ENCODE assay signal across 8 cellular contexts in genomic region chr20:36572701-36573102, GRCh38. TPM values are rescaled to one million over a fixed set of nuclear protein-coding genes. Genes with fewer than 3 reads are reported as not detected.
DNase-seq lines count a peak whose midpoint lies in the region; ATAC-seq, FAIRE-seq and TF ChIP-seq lines count a peak whose summit lies in the region.

No MANE protein-coding gene starts in this region.

- no peak for TF ChIP-seq RAD21 in HepG2 (CRISPR knock-in tag; IDR thresholded peaks at IDR 0.05)

- H3K27ac Mint-ChIP-seq in T-helper 2 cell treated with Interferon-gamma antibody and Interleukin-4, amounts not matched to agents 5 μg/mL and 100 μg/mL, for 36 hours = peak overlapping the region; percentile 97

- TF ChIP-seq CTCF in body of pancreas (IDR thresholded peaks at IDR 0.05) (no peak), HepG2 (CRISPR knock-in tag; IDR thresholded peaks at IDR 0.05) (no peak; the same call in 1 of the 2 replicates)

- H3K9me3 ChIP-seq in body of pancreas = no peaks in the 10 kb centered on the region
- no peaks in the 10 kb centered on the region for H3K9me3 ChIP-seq in HepG2 (ENCODE audit: low read length)

- no peaks in the 10 kb centered on the region for H3K9me3 Mint-ChIP-seq in T-helper 2 cell treated with Interferon-gamma antibody and Interleukin-4, amounts not matched to agents 5 μg/mL and 100 μg/mL, for 36 hours

- H3K36me3 ChIP-seq in body of pancreas (replicated peaks in 1 of 2; ENCODE audit: insufficient read depth in 1 of 2, low read depth in 2 of 2) (no peaks in the 10 kb centered on the region), HepG2 (replicated peaks in 1 of 2; ENCODE audit: control insufficient read depth in 1 of 2, insufficient read depth in 2 of 2, low read length in 2 of 2) (no peaks in the 10 kb centered on the region; a peak in 2 of 5 replicates)

- no peak for TF ChIP-seq EP300 in HepG2 (IDR thresholded peaks at IDR 0.05; ENCODE audit: low read depth in 2 of 2, low read length in 2 of 2)
- no peak for TF ChIP-seq EP300 in HepG2 (CRISPR knock-in tag; IDR thresholded peaks at IDR 0.05; ENCODE audit: borderline replicate concordance)

- H3K4me1 ChIP-seq in body of pancreas (peaks cover 33% of the 10 kb centered on the region), HepG2 (ENCODE audit: insufficient read depth, low read length) (peaks cover 33% of the 10 kb centered on the region)

- peak overlapping the region; percentile 99 for H3K4me2 ChIP-seq in HepG2 (ENCODE audit: low read depth, low read length)

- POLR2A ChIA-PET in HepG2 (lab: Yijun Ruan, JAX) = interaction anchor here (0.7 to 9.0 kb wide), 17 partner anchors 10 to 618 kb away, joined by 3 to 167 read pairs (median 5); partner anchors contain the start of genes DSN1, RAB5IF and SCAND1

- TF ChIP-seq POLR2A in body of pancreas (IDR thresholded peaks at IDR 0.05) (no peak), HepG2 (IDR thresholded peaks at IDR 0.05; ENCODE audit: insufficient read depth in 1 of 2, low read depth in 2 of 2, low read length in 2 of 2) (peak in 1 of 2 experiments; percentile 10; a peak in 1 of 4 replicates)

- H4K20me1 ChIP-seq in HepG2 (ENCODE audit: insufficient read depth, low read length) = peaks cover 19% of the 10 kb centered on the region

- peaks cover 37% of the 10 kb centered on the region for H3K79me2 ChIP-seq in HepG2 (ENCODE audit: insufficient read depth, low read length)

- peak overlapping the region; percentile 4 for H2AFZ ChIP-seq in HepG2 (ENCODE audit: low read length)

- in situ Hi-C loops in HepG2 (cut with HindIII; ENCODE audit: extremely low pct_ligation_motif_present, low pct_unique_long_range_greater_than_20kb) = no loop called here

- H3K4me1 Mint-ChIP-seq in T-helper 2 cell treated with Interferon-gamma antibody and Interleukin-4, amounts not matched to agents 5 μg/mL and 100 μg/mL, for 36 hours (ENCODE audit: low read depth) = peaks cover 28% of the 10 kb centered on the region

- DNase-seq in T-helper 2 cell treated with Interferon-gamma antibody and Interleukin-4, amounts not matched to agents 5 μg/mL and 100 μg/mL, for 36 hours (ENCODE audit: low spot score) = peak; percentile 77
- DNase-seq in body of pancreas (peak; percentile 33 to 46 (median 44)), HepG2 (ENCODE audit: low spot score) (peak; percentile 65), AG20443 (ENCODE audit: low spot score) (no peak)
- DNase-seq in stimulated activated CD4-positive, alpha-beta T cell treated with anti-CD3 and anti-CD28 coated beads, TNF-alpha, amount 100 ng/mL, for 48 hours (ENCODE audit: low read depth in 3 of 3) = peak; percentile 45 to 73 (median 61)

- H3K36me3 Mint-ChIP-seq in T-helper 2 cell treated with Interferon-gamma antibody and Interleukin-4, amounts not matched to agents 5 μg/mL and 100 μg/mL, for 36 hours (ENCODE audit: low read depth) = peaks cover 19% of the 10 kb centered on the region

- intact Hi-C loops in body of pancreas (cut with DNase I) = no loop called here
- intact Hi-C loops in HepG2 (cut with micrococcal nuclease; ENCODE audit: unreplicated experiment) = loop anchor here (1.0 to 10.0 kb wide), 3 partner anchors 16 to 108 kb away; partner anchors contain the start of gene RAB5IF

- peak overlapping the region; percentile 84 for H3K4me3 Mint-ChIP-seq in T-helper 2 cell treated with Interferon-gamma antibody and Interleukin-4, amounts not matched to agents 5 μg/mL and 100 μg/mL, for 36 hours

- H3K27ac ChIP-seq in body of pancreas (peak overlapping the region; percentile 87 to 98 (median 96)), HepG2 (ENCODE audit: extremely low read length, insufficient read depth, low read length) (peak overlapping the region; percentile 81)

- ATAC-seq in HG02885 (IDR thresholded peaks at IDR 0.05; ENCODE audit: poor library complexity, unreplicated experiment) (peak; percentile 21), body of pancreas (peak; percentile 25), HepG2 (peak; percentile 54), GM21360 (IDR thresholded peaks at IDR 0.05; ENCODE audit: unreplicated experiment) (no peak)

- peak overlapping the region; percentile 87 for H3K9ac ChIP-seq in HepG2 (ENCODE audit: insufficient read depth, low read depth, low read length)

- no peaks in the 10 kb centered on the region for H3K27me3 Mint-ChIP-seq in T-helper 2 cell treated with Interferon-gamma antibody and Interleukin-4, amounts not matched to agents 5 μg/mL and 100 μg/mL, for 36 hours (ENCODE audit: low read depth)

- no peak for FAIRE-seq in HepG2 (lab: Jason Lieb, UNC)

- TSS peak; percentile 84 for BruUV-seq in HepG2 (replicated peaks; lab: Mats Ljungman, UMichigan)

- H3K4me3 ChIP-seq in GM08714 (ENCODE audit: low read length) (peak overlapping the region; percentile 78), body of pancreas (no peak overlapping the region), HepG2 (replicated peaks in 1 of 3; ENCODE audit: insufficient read depth in 1 of 3, low read depth in 2 of 3, low read length in 3 of 3) (peak overlapping the region; percentile 78 to 90 (median 84))

- WGBS in body of pancreas, 2 donors = 17 to 23% methylated on average over 10 to 20 of the region's 20 CpGs
- under 1% methylated on average over 20 of the region's 20 CpGs for WGBS in HepG2 (ENCODE audit: low lambda C conversion rate)

- H3K27me3 ChIP-seq in body of pancreas = no peaks in the 10 kb centered on the region
- H3K27me3 ChIP-seq in HepG2 (ENCODE audit: control insufficient read depth in 1 of 2, insufficient read depth in 2 of 2, low read length in 2 of 2) = no peaks in the 10 kb centered on the region; a peak in 1 of 5 replicates

- CTCF ChIA-PET in HepG2 (lab: Yijun Ruan, JAX; ENCODE audit: low intra/inter-chr PET ratio, low total read pairs) = no interaction called here

RNA-seq across cellular contexts. Expression of gene TGIF2, which starts 0.7 kb away (rescaled TPM):
- total RNA-seq in body of pancreas (10 to 100 TPM; 15.2 to 18.7 TPM), HepG2 (2016; rRNA removed; fragmentation: Illumina TruSeq; extraction: Trizol) (53.9 and 60.3 TPM in 2 replicates)
- total RNA-seq in HepG2 (2016; cell fraction: cytosol; rRNA removed; fragmentation: Illumina TruSeq; extraction: Trizol; ENCODE audit: low read depth) = 14.9 and 16.3 TPM in 2 replicates
- 49.1 and 52.3 TPM in 2 replicates for total RNA-seq in HepG2 (2016; cell fraction: insoluble cytoplasmic fraction; rRNA removed; fragmentation: Illumina TruSeq; extraction: Trizol)
- 65.6 and 66.2 TPM in 2 replicates for total RNA-seq in HepG2 (2016; cell fraction: membrane; rRNA removed; fragmentation: Illumina TruSeq; extraction: Trizol)
- total RNA-seq in HepG2 (2016; cell fraction: nucleus; rRNA removed; fragmentation: Illumina TruSeq; extraction: Trizol) = 24.2 and 31.3 TPM in 2 replicates
- 41.3 and 49.9 TPM in 2 replicates for polyA plus RNA-seq in HepG2 (2011; rRNA removed)
- 46.3 and 49.3 TPM in 2 replicates for polyA plus RNA-seq in HepG2 (2011; cell fraction: cytosol; rRNA removed)
- polyA plus RNA-seq in HepG2 (2011; cell fraction: nucleus; rRNA removed) = 32.5 and 35.0 TPM in 2 replicates
- 23.6 and 28.9 TPM in 2 replicates for polyA plus RNA-seq in HepG2 (2012)
- 12.4 and 13.0 TPM in 2 replicates for polyA plus RNA-seq in HepG2 (2016; cell fraction: cytosol; fragmentation: Illumina TruSeq; extraction: Trizol; ENCODE audit: low read depth)
- polyA plus RNA-seq in HepG2 (2016; cell fraction: insoluble cytoplasmic fraction; fragmentation: Illumina TruSeq; extraction: Trizol; ENCODE audit: low read depth) = 49.9 and 59.5 TPM in 2 replicates
- polyA plus RNA-seq in HepG2 (2016; cell fraction: membrane; fragmentation: Illumina TruSeq; extraction: Trizol; ENCODE audit: low read depth) = 44.7 and 47.8 TPM in 2 replicates
- 38.6 and 40.7 TPM in 2 replicates for polyA plus RNA-seq in HepG2 (2016; cell fraction: nucleus; fragmentation: Illumina TruSeq; extraction: Trizol; ENCODE audit: insufficient read depth, low read depth)
- polyA minus RNA-seq in HepG2 (2011; rRNA and poly(A)+ RNA removed; ENCODE audit: low replicate concordance) = 14.1 and 93.1 TPM in 2 replicates
- polyA minus RNA-seq in HepG2 (2011; cell fraction: cytosol; rRNA and poly(A)+ RNA removed) = 38.7 and 42.5 TPM in 2 replicates
- polyA minus RNA-seq in HepG2 (2011; cell fraction: nucleus; rRNA and poly(A)+ RNA removed) = 19.2 and 22.9 TPM in 2 replicates

RNA-seq across cellular contexts. Expression of gene MYL9, which starts 31.4 kb away (rescaled TPM):
- total RNA-seq in body of pancreas (10 to 100 TPM; 16.9 to 26.7 TPM), HepG2 (2016; rRNA removed; fragmentation: Illumina TruSeq; extraction: Trizol) (2.2 and 2.7 TPM in 2 replicates)
- 0.79 and 0.91 TPM in 2 replicates for total RNA-seq in HepG2 (2016; cell fraction: cytosol; rRNA removed; fragmentation: Illumina TruSeq; extraction: Trizol; ENCODE audit: low read depth)
- 2.5 TPM in 2 replicates for total RNA-seq in HepG2 (2016; cell fraction: insoluble cytoplasmic fraction; rRNA removed; fragmentation: Illumina TruSeq; extraction: Trizol)
- total RNA-seq in HepG2 (2016; cell fraction: membrane; rRNA removed; fragmentation: Illumina TruSeq; extraction: Trizol) = 1.5 and 2.5 TPM in 2 replicates
- 1.3 and 1.7 TPM in 2 replicates for total RNA-seq in HepG2 (2016; cell fraction: nucleus; rRNA removed; fragmentation: Illumina TruSeq; extraction: Trizol)
- 0.87 and 1.1 TPM in 2 replicates for polyA plus RNA-seq in HepG2 (2011; rRNA removed)
- 0.72 and 0.73 TPM in 2 replicates for polyA plus RNA-seq in HepG2 (2011; cell fraction: cytosol; rRNA removed)
- polyA plus RNA-seq in HepG2 (2011; cell fraction: nucleus; rRNA removed) = 0.59 and 0.69 TPM in 2 replicates
- polyA plus RNA-seq in HepG2 (2012) = 1.2 and 1.4 TPM in 2 replicates
- 4.6 and 5.7 TPM in 2 replicates for polyA plus RNA-seq in HepG2 (2016; cell fraction: cytosol; fragmentation: Illumina TruSeq; extraction: Trizol; ENCODE audit: low read depth)
- 10.1 and 12.3 TPM in 2 replicates for polyA plus RNA-seq in HepG2 (2016; cell fraction: insoluble cytoplasmic fraction; fragmentation: Illumina TruSeq; extraction: Trizol; ENCODE audit: low read depth)
- polyA plus RNA-seq in HepG2 (2016; cell fraction: membrane; fragmentation: Illumina TruSeq; extraction: Trizol; ENCODE audit: low read depth) = 6.4 and 6.8 TPM in 2 replicates
- 8.9 and 9.0 TPM in 2 replicates for polyA plus RNA-seq in HepG2 (2016; cell fraction: nucleus; fragmentation: Illumina TruSeq; extraction: Trizol; ENCODE audit: insufficient read depth, low read depth)
- 0.72 and 4.7 TPM in 2 replicates for polyA minus RNA-seq in HepG2 (2011; rRNA and poly(A)+ RNA removed; ENCODE audit: low replicate concordance)
- 0.70 and 0.89 TPM in 2 replicates for polyA minus RNA-seq in HepG2 (2011; cell fraction: cytosol; rRNA and poly(A)+ RNA removed)
- polyA minus RNA-seq in HepG2 (2011; cell fraction: nucleus; rRNA and poly(A)+ RNA removed) = 0.39 and 0.75 TPM in 2 replicates

RNA-seq across cellular contexts. Expression of gene RAB5IF, which starts 32.9 kb away (rescaled TPM):
- total RNA-seq in body of pancreas (10 to 100 TPM; 27.0 to 42.0 TPM), HepG2 (2016; rRNA removed; fragmentation: Illumina TruSeq; extraction: Trizol) (292 and 305 TPM in 2 replicates)
- 190 and 258 TPM in 2 replicates for total RNA-seq in HepG2 (2016; cell fraction: cytosol; rRNA removed; fragmentation: Illumina TruSeq; extraction: Trizol; ENCODE audit: low read depth)
- 267 and 306 TPM in 2 replicates for total RNA-seq in HepG2 (2016; cell fraction: insoluble cytoplasmic fraction; rRNA removed; fragmentation: Illumina TruSeq; extraction: Trizol)
- total RNA-seq in HepG2 (2016; cell fraction: membrane; rRNA removed; fragmentation: Illumina TruSeq; extraction: Trizol) = 365 and 437 TPM in 2 replicates
- total RNA-seq in HepG2 (2016; cell fraction: nucleus; rRNA removed; fragmentation: Illumina TruSeq; extraction: Trizol) = 223 and 239 TPM in 2 replicates
- polyA plus RNA-seq in HepG2 (2011; rRNA removed) = 218 and 261 TPM in 2 replicates
- 176 and 232 TPM in 2 replicates for polyA plus RNA-seq in HepG2 (2011; cell fraction: cytosol; rRNA removed)
- polyA plus RNA-seq in HepG2 (2011; cell fraction: nucleus; rRNA removed) = 176 and 181 TPM in 2 replicates
- polyA plus RNA-seq in HepG2 (2012) = 118 and 180 TPM in 2 replicates
- polyA plus RNA-seq in HepG2 (2016; cell fraction: cytosol; fragmentation: Illumina TruSeq; extraction: Trizol; ENCODE audit: low read depth) = 222 and 320 TPM in 2 replicates
- 310 and 340 TPM in 2 replicates for polyA plus RNA-seq in HepG2 (2016; cell fraction: insoluble cytoplasmic fraction; fragmentation: Illumina TruSeq; extraction: Trizol; ENCODE audit: low read depth)
- polyA plus RNA-seq in HepG2 (2016; cell fraction: membrane; fragmentation: Illumina TruSeq; extraction: Trizol; ENCODE audit: low read depth) = 323 and 387 TPM in 2 replicates
- polyA plus RNA-seq in HepG2 (2016; cell fraction: nucleus; fragmentation: Illumina TruSeq; extraction: Trizol; ENCODE audit: insufficient read depth, low read depth) = 436 and 461 TPM in 2 replicates
- 97.1 and 193 TPM in 2 replicates for polyA minus RNA-seq in HepG2 (2011; rRNA and poly(A)+ RNA removed; ENCODE audit: low replicate concordance)
- polyA minus RNA-seq in HepG2 (2011; cell fraction: cytosol; rRNA and poly(A)+ RNA removed) = 56.5 and 59.2 TPM in 2 replicates
- polyA minus RNA-seq in HepG2 (2011; cell fraction: nucleus; rRNA and poly(A)+ RNA removed) = 46.6 and 50.2 TPM in 2 replicates

Comparison
In these comparisons a context has a peak if more than half of its experiments do, and no peak if none do; other contexts are left out.
1. H3K4me3 ChIP-seq: peak in GM08714 (single experiment) and HepG2 (3 of 3); none in body of pancreas (0 of 2).